ENCODE assay signal across 6 cellular contexts in the genomic region with DNA sequence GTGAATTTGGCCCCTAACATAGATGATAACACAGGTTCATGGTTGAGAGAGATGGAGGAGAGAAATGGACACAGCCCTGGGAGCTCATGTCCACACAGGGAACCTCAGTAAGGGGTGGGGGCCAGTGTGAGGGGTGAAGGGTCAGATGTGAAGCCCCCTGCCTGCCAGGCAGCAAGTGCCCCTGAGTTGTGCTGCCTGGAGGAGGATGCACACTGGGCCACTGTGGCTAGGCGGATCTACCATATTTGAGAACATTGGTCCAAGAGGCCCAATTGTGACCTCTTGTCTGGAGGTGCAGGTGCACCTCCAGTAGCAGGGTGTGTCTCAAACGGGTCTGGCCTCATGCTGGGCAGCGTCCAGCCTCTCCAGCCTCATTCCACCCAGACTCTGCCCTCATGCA.
"Had no signal": no experiment of that assay in that cellular context is flagged by ENCODE, and none has a peak within 500 bp of the region (broad histone marks: within the 10 kb centered on the region; RNA-seq: fewer than 3 reads in every experiment).

No MANE protein-coding gene starts in this region.

- H2AFZ ChIP-seq: GM23248 had no signal

- H3K4me3 ChIP-seq: GM23248 had no signal

- H3K9ac ChIP-seq: GM23248 had no signal

- H3K27ac ChIP-seq: GM23248, HL-60 had no signal

- DNase-seq: GOT3, H9, HCEC 1CT, KBM-7 had no signal
